ENCODE assay signal across 15 cellular contexts in the genomic region with DNA sequence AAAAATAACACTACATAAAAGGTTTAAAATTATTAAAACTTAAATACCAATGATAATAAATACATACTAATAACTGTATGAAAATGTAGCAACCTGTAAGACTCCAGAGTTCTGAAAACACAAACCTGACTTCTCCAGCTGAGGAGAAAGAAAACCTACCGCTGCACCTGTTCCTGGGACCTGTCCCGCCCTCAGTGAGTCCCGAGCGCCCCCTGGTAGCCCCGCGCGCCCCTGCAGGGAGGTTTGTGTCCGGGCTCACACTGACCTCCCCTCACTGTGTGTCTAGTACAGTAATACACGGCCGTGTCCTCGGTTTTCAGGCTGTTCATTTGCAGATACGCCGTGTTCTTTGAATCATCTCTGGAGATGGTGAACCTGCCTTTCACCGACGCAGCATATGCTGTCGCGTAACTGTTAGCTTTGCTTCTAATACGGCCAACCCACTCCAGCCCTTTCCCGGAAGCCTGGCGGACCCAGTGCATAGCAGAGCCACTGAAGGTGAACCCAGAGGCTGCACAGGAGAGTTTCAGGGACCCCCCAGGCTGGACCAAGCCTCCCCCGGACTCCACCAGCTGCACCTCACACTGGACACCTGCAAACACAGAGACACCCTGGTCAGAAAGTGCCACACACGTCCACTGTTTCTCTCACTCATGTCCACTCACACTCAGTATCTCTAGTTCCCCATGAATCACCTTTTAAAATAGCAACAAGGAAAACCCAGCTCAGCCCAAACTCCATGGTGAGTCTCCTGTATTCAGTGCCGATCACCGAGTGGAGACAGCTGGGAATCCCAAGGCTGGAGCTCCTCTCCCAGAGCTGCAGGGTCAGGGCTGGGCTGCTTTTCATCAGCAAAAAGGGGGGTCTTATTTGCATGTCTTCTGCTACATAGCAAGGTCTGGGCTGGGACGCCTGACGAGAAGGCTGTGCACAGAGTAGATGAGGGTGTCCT.
DNase-seq lines count a peak whose midpoint lies in the region; ATAC-seq lines count a peak whose summit lies in the region.
"Had no signal": no experiment of that assay in that cellular context is flagged by ENCODE, and none has a peak within 500 bp of the region (broad histone marks: within the 10 kb centered on the region; RNA-seq: fewer than 3 reads in every experiment).

No MANE protein-coding gene starts in this region.

- H3K9me3 ChIP-seq in right cardiac atrium (ENCODE audit: control insufficient read depth, low read length) = no peaks in the 10 kb centered on the region
- H3K9me3 ChIP-seq in SJCRH30 (replicated peaks) = no peaks in the 10 kb centered on the region
- H3K9me3 ChIP-seq: BLaER1 had no signal

- H3K27ac ChIP-seq in right cardiac atrium (ENCODE audit: low read length) (no peak overlapping the region), SJCRH30 (no peak overlapping the region)
- H3K27ac ChIP-seq: BLaER1, epithelial cell of prostate had no signal

- intact Hi-C loops in right cardiac atrium (cut with DNase I) = no loop called here
- intact Hi-C loops in Right ventricle myocardium inferior (cut with DNase I) = no loop called here

- H3K36me3 ChIP-seq in SJCRH30 = no peaks in the 10 kb centered on the region
- H3K36me3 ChIP-seq: BLaER1 had no signal

- ATAC-seq in right cardiac atrium = no peak
- ATAC-seq in Right ventricle myocardium inferior = no peak
- ATAC-seq: activated T-cell treated with anti-CD3 and anti-CD28 coated beads, Interleukin-2, amount 50 U/mL, for 72 hours; GM23338; WTC11 had no signal

- H3K4me1 ChIP-seq in right cardiac atrium (ENCODE audit: control insufficient read depth, insufficient read depth, low read length) (no peaks in the 10 kb centered on the region), SJCRH30 (no peaks in the 10 kb centered on the region)
- H3K4me1 ChIP-seq: BLaER1 had no signal

- H3K4me3 ChIP-seq in right cardiac atrium (ENCODE audit: low read length) = no peak overlapping the region
- no peak overlapping the region for H3K4me3 ChIP-seq in SJCRH30
- H3K4me3 ChIP-seq: BLaER1, GM23338 had no signal

- DNase-seq in right cardiac atrium (peak in 2 of 3 donors; percentile 13 to 33), Right ventricle myocardium inferior (ENCODE audit: missing footprints) (no peak), Kasumi-1 (lab: John Stamatoyannopoulos, UW) (peak; percentile 9 to 16), SJCRH30 (peak; percentile 25 to 38), occipital lobe (lab: John Stamatoyannopoulos, UW) (no peak), G401 (ENCODE audit: low spot score) (no peak), cerebellum (ENCODE audit: low spot score) (no peak)
- DNase-seq in stimulated activated CD8-positive, alpha-beta memory T cell treated with anti-CD3 and anti-CD28 coated beads, Interleukin-4, amount 100 ng/mL, for 48 hours = peak; percentile 43
- DNase-seq: SIG-M5; stimulated activated naive B cell treated with anti-CD40 and anti-IgM and Interleukin-4, amounts not matched to agents 10 μg/mL and 1 μg/mL and 100 μg/mL, for 72 hours had no signal

- in situ Hi-C loops in G401 (cut with HindIII; ENCODE audit: low sequenced_read_pairs) = no loop called here

- no peaks in the 10 kb centered on the region for H3K27me3 ChIP-seq in right cardiac atrium (ENCODE audit: control insufficient read depth, insufficient read depth)
- H3K27me3 ChIP-seq in SJCRH30 = no peaks in the 10 kb centered on the region
- H3K27me3 ChIP-seq: BLaER1 had no signal

- 51% methylated on average over 26 of the region's 26 CpGs for WGBS in right cardiac atrium

Comparison
In these comparisons a context has a peak if more than half of its experiments do, and no peak if none do; other contexts are left out.
1. DNase-seq: peak in right cardiac atrium (2 of 3), Kasumi-1 (2 of 2), SJCRH30 (2 of 2) and stimulated activated CD8-positive, alpha-beta memory T cell treated with anti-CD3 and anti-CD28 coated beads, Interleukin-4, amount 100 ng/mL, for 48 hours (single experiment); none in Right ventricle myocardium inferior (single experiment), occipital lobe (single experiment), G401 (single experiment) and cerebellum (single experiment).